ENCODE assay signal across 11 cellular contexts in the genomic region with DNA sequence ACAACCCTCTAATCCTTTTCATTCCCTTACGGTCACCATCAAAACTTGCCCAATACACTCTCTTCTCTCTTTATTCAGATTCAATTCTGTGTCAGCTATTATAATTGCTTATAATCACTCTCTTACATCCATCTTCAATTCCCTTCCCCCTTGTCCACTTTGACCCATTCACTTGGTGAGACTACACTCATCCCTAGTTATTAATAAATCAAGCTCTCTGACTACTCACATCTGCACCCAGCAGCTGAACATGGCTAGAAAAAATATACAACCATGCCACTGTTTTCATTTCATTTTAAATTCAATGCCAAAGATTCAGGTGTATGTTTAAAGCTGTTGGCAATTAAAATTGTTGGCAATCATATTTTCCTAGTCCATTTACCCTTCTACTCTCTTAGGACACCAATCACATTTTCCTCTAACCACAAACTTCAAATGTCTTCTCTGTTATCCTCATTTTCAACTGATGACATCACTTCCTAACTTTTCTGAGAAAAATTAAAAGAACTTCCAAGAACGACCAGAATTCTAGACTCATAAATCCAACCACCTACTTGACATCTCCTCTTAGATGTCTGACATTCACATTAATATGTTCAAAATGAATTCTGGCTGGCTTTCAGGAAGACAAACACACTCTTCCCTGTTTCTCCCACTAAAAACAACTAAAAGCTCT. TPM values are rescaled to one million over a fixed set of nuclear protein-coding genes. Genes with fewer than 3 reads are reported as not detected.
A peak's percentile ranks its signal among the peaks of the same experiment; 100 is the strongest.
DNase-seq lines count a peak whose midpoint lies in the region; ATAC-seq and TF ChIP-seq lines count a peak whose summit lies in the region.
"Had no signal": no experiment of that assay in that cellular context is flagged by ENCODE, and none has a peak within 500 bp of the region (broad histone marks: within the 10 kb centered on the region; RNA-seq: fewer than 3 reads in every experiment).

No MANE protein-coding gene starts in this region.

- intact Hi-C loops in natural killer cell (cut with micrococcal nuclease) = no loop called here
- intact Hi-C loops in activated T-helper 2 cell treated with anti-CD3 and anti-CD28 coated beads, Interferon-gamma antibody, Interleukin-2, Interleukin-4, amounts not matched to agents 10 μg/mL and 5 μg/mL and 100 μg/mL, durations not matched to agents 14 hours and 24 hours and 36 hours (cut with micrococcal nuclease) = loop anchor here (1.0 kb wide), 1 partner anchor 89 kb away; no protein-coding TSS in a partner anchor

- no peaks in the 10 kb centered on the region for H3K27me3 Mint-ChIP-seq in natural killer cell treated with Interleukin-12 subunit alpha and Interleukin-12 subunit beta and Interleukin-15 and Interleukin-18, amount 100 ng/mL, for 72 hours
- no peaks in the 10 kb centered on the region for H3K27me3 Mint-ChIP-seq in natural killer cell (ENCODE audit: low read depth in 2 of 2)
- no peaks in the 10 kb centered on the region for H3K27me3 Mint-ChIP-seq in activated T-helper 2 cell treated with anti-CD3 and anti-CD28 coated beads, Interferon-gamma antibody, Interleukin-2, Interleukin-4, amounts not matched to agents 10 μg/mL and 5 μg/mL and 100 μg/mL, durations not matched to agents 14 hours and 24 hours and 36 hours (ENCODE audit: low read depth)

- H3K4me3 Mint-ChIP-seq in natural killer cell treated with Interleukin-12 subunit alpha and Interleukin-12 subunit beta and Interleukin-15 and Interleukin-18, amount 100 ng/mL, for 72 hours = peak overlapping the region; percentile 33
- H3K4me3 Mint-ChIP-seq in natural killer cell = no peak overlapping the region
- peak overlapping the region; percentile 22 for H3K4me3 Mint-ChIP-seq in activated T-helper 2 cell treated with anti-CD3 and anti-CD28 coated beads, Interferon-gamma antibody, Interleukin-2, Interleukin-4, amounts not matched to agents 10 μg/mL and 5 μg/mL and 100 μg/mL, durations not matched to agents 14 hours and 24 hours and 36 hours (ENCODE audit: low read depth)

- H3K4me1 Mint-ChIP-seq in natural killer cell treated with Interleukin-12 subunit alpha and Interleukin-12 subunit beta and Interleukin-15 and Interleukin-18, amount 100 ng/mL, for 72 hours (ENCODE audit: low read depth in 2 of 2) = peaks cover 35 to 39% of the 10 kb centered on the region in 2 donors
- H3K4me1 Mint-ChIP-seq in natural killer cell = peaks cover 28 to 33% of the 10 kb centered on the region in 2 donors
- H3K4me1 Mint-ChIP-seq in activated T-helper 2 cell treated with anti-CD3 and anti-CD28 coated beads, Interferon-gamma antibody, Interleukin-2, Interleukin-4, amounts not matched to agents 10 μg/mL and 5 μg/mL and 100 μg/mL, durations not matched to agents 14 hours and 24 hours and 36 hours (ENCODE audit: low read depth) = peaks cover 58% of the 10 kb centered on the region

- peak overlapping the region; percentile 7 to 15 for H3K27ac Mint-ChIP-seq in natural killer cell treated with Interleukin-12 subunit alpha and Interleukin-12 subunit beta and Interleukin-15 and Interleukin-18, amount 100 ng/mL, for 72 hours
- no peak overlapping the region for H3K27ac Mint-ChIP-seq in natural killer cell
- H3K27ac Mint-ChIP-seq in activated T-helper 2 cell treated with anti-CD3 and anti-CD28 coated beads, Interferon-gamma antibody, Interleukin-2, Interleukin-4, amounts not matched to agents 10 μg/mL and 5 μg/mL and 100 μg/mL, durations not matched to agents 14 hours and 24 hours and 36 hours = peak overlapping the region; percentile 85

- no peaks in the 10 kb centered on the region for H3K9me3 Mint-ChIP-seq in natural killer cell treated with Interleukin-12 subunit alpha and Interleukin-12 subunit beta and Interleukin-15 and Interleukin-18, amount 100 ng/mL, for 72 hours
- no peaks in the 10 kb centered on the region for H3K9me3 Mint-ChIP-seq in natural killer cell
- peaks cover 6% of the 10 kb centered on the region for H3K9me3 Mint-ChIP-seq in activated T-helper 2 cell treated with anti-CD3 and anti-CD28 coated beads, Interferon-gamma antibody, Interleukin-2, Interleukin-4, amounts not matched to agents 10 μg/mL and 5 μg/mL and 100 μg/mL, durations not matched to agents 14 hours and 24 hours and 36 hours

- peaks cover 6% of the 10 kb centered on the region for H3K36me3 Mint-ChIP-seq in natural killer cell treated with Interleukin-12 subunit alpha and Interleukin-12 subunit beta and Interleukin-15 and Interleukin-18, amount 100 ng/mL, for 72 hours
- peaks cover 6% of the 10 kb centered on the region for H3K36me3 Mint-ChIP-seq in natural killer cell
- H3K36me3 Mint-ChIP-seq in activated T-helper 2 cell treated with anti-CD3 and anti-CD28 coated beads, Interferon-gamma antibody, Interleukin-2, Interleukin-4, amounts not matched to agents 10 μg/mL and 5 μg/mL and 100 μg/mL, durations not matched to agents 14 hours and 24 hours and 36 hours (ENCODE audit: low read depth) = peaks cover 61% of the 10 kb centered on the region

- peak in 1 of 2 donors; percentile 14 for ATAC-seq in natural killer cell treated with Interleukin-12 subunit alpha and Interleukin-12 subunit beta and Interleukin-15 and Interleukin-18, amount 100 ng/mL, for 72 hours
- no peak for ATAC-seq in natural killer cell

- no peak for DNase-seq in natural killer cell treated with Interleukin-12 subunit alpha and Interleukin-12 subunit beta and Interleukin-15 and Interleukin-18, amount 100 ng/mL, for 72 hours (ENCODE audit: low spot score)
- no peak for DNase-seq in natural killer cell
- no peak for DNase-seq in activated T-helper 2 cell treated with anti-CD3 and anti-CD28 coated beads, Interferon-gamma antibody, Interleukin-2, Interleukin-4, amounts not matched to agents 10 μg/mL and 5 μg/mL and 100 μg/mL, durations not matched to agents 14 hours and 24 hours and 36 hours (ENCODE audit: low spot score)
- DNase-seq in glomerular visceral epithelial cell (ENCODE audit: extremely low spot score) = peak; percentile 62
- no peak for DNase-seq in NCI-H187 treated with DMSO at 0.1 percent for 48 hours (lab: John Stamatoyannopoulos, UW)
- no peak for DNase-seq in stimulated activated CD4-positive, alpha-beta T cell treated with anti-CD3 and anti-CD28 coated beads, Interleukin-4, amount 100 ng/mL, for 4 hours
- DNase-seq in SW480 (ENCODE audit: low spot score) = no peak
- DNase-seq in NCI-H774 (lab: John Stamatoyannopoulos, UW) = no peak
- DNase-seq: heart left ventricle, NCI-H446, stomach had no signal

- no peak for TF ChIP-seq CTCF in natural killer cell (IDR thresholded peaks at IDR 0.05)

RNA-seq across cellular contexts. Expression of gene C5orf15, which starts 5.5 kb away (rescaled TPM):
- 10 to 100 TPM; 16.7 to 41.6 TPM for total RNA-seq in natural killer cell treated with Interleukin-12 subunit alpha and Interleukin-12 subunit beta and Interleukin-15 and Interleukin-18, amount 100 ng/mL, for 72 hours
- 10 to 100 TPM; 15.2 to 19.9 (median 18.0) TPM for total RNA-seq in natural killer cell
- 63.7 and 66.7 TPM in 2 replicates for total RNA-seq in activated T-helper 2 cell treated with anti-CD3 and anti-CD28 coated beads, Interferon-gamma antibody, Interleukin-2, Interleukin-4, amounts not matched to agents 10 μg/mL and 5 μg/mL and 100 μg/mL, durations not matched to agents 14 hours and 24 hours and 36 hours

RNA-seq across cellular contexts. Expression of gene VDAC1, which starts 41.8 kb away (rescaled TPM):
- total RNA-seq in natural killer cell treated with Interleukin-12 subunit alpha and Interleukin-12 subunit beta and Interleukin-15 and Interleukin-18, amount 100 ng/mL, for 72 hours = 100 to 1,000 TPM; 325 to 329 TPM
- 10 to 100 TPM; 54.0 to 63.3 (median 60.2) TPM for total RNA-seq in natural killer cell
- total RNA-seq in activated T-helper 2 cell treated with anti-CD3 and anti-CD28 coated beads, Interferon-gamma antibody, Interleukin-2, Interleukin-4, amounts not matched to agents 10 μg/mL and 5 μg/mL and 100 μg/mL, durations not matched to agents 14 hours and 24 hours and 36 hours = 455 and 459 TPM in 2 replicates

Comparison
In these comparisons a context has a peak if more than half of its experiments do, and no peak if none do; other contexts are left out.
1. H3K27ac Mint-ChIP-seq: peak in natural killer cell treated with Interleukin-12 subunit alpha and Interleukin-12 subunit beta and Interleukin-15 and Interleukin-18, amount 100 ng/mL, for 72 hours (2 of 2) and activated T-helper 2 cell treated with anti-CD3 and anti-CD28 coated beads, Interferon-gamma antibody, Interleukin-2, Interleukin-4, amounts not matched to agents 10 μg/mL and 5 μg/mL and 100 μg/mL, durations not matched to agents 14 hours and 24 hours and 36 hours (single experiment); none in natural killer cell (0 of 2).